ENCODE assay signal across 27 cellular contexts in the genomic region with DNA sequence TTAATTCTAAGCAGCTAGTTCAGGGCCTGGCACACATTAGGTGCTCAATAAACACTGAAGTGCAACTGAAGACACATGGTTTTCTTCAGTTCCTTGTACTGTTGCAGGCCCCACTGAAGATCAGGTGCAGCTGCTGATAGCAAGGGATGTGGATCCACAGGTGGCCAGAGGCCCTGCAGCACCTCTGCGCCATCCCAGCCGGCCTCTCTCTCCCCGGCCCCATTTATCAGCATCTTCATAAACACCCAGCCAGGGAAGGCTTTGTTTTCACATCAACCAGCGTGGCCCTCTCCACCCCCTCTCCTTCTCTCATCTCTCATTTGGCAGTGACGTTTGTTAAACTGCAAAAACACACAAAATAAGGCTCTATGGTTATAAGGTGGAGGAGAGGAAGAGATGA.
"Had no signal": no experiment of that assay in that cellular context is flagged by ENCODE, and none has a peak within 500 bp of the region (broad histone marks: within the 10 kb centered on the region; RNA-seq: fewer than 3 reads in every experiment).

No MANE protein-coding gene starts in this region.

- H3K27me3 ChIP-seq: neutrophil, right atrium auricular region, right lobe of liver, tibial artery, upper lobe of right lung had no signal

- H3K4me3 ChIP-seq: hepatocyte, left ventricle myocardium inferior, lung, right atrium auricular region, right lobe of liver, smooth muscle cell, suprapubic skin, thoracic aorta, tibial artery, upper lobe of right lung had no signal

- H3K9me3 ChIP-seq: left ventricle myocardium inferior, neutrophil, right atrium auricular region, right lobe of liver, suprapubic skin, thoracic aorta, tibial artery, upper lobe of right lung had no signal

- H3K4me1 Mint-ChIP-seq: naive thymus-derived CD8-positive, alpha-beta T cell; stimulated activated effector memory CD8-positive, alpha-beta T cell treated with anti-CD3 and anti-CD28 coated beads, Interleukin-12 subunit alpha, Interleukin-12 subunit beta, amount 100 ng/mL, for 72 hours had no signal

- H3K4me3 Mint-ChIP-seq: naive thymus-derived CD8-positive, alpha-beta T cell; nephron; neural crest cell; stimulated activated effector memory CD8-positive, alpha-beta T cell treated with anti-CD3 and anti-CD28 coated beads, Interleukin-12 subunit alpha, Interleukin-12 subunit beta, amount 100 ng/mL, for 72 hours; stimulated activated naive CD8-positive, alpha-beta T cell treated with anti-CD3 and anti-CD28 coated beads, Interleukin-15, Interleukin-2, amounts not matched to agents 100 ng/mL and 50 ng/mL, for 24 hours had no signal

- H3K36me3 Mint-ChIP-seq: naive thymus-derived CD8-positive, alpha-beta T cell; stimulated activated effector memory CD8-positive, alpha-beta T cell treated with anti-CD3 and anti-CD28 coated beads, Interleukin-12 subunit alpha, Interleukin-12 subunit beta, amount 100 ng/mL, for 72 hours had no signal

- H3K9me3 Mint-ChIP-seq: nephron; neural crest cell; stimulated activated naive CD8-positive, alpha-beta T cell treated with anti-CD3 and anti-CD28 coated beads, Interleukin-15, Interleukin-2, amounts not matched to agents 100 ng/mL and 50 ng/mL, for 24 hours had no signal

- H3K36me3 ChIP-seq: left ventricle myocardium inferior, neutrophil, right atrium auricular region, right lobe of liver, suprapubic skin, thoracic aorta, tibial artery, upper lobe of right lung had no signal

- ATAC-seq: naive thymus-derived CD8-positive, alpha-beta T cell; right lobe of liver; stimulated activated effector memory CD8-positive, alpha-beta T cell treated with anti-CD3 and anti-CD28 coated beads, Interleukin-12 subunit alpha, Interleukin-12 subunit beta, amount 100 ng/mL, for 72 hours; upper lobe of right lung had no signal

- H3K4me2 ChIP-seq: hepatocyte, smooth muscle cell had no signal

- H3K4me1 ChIP-seq: left ventricle myocardium inferior, parathyroid adenoma, right atrium auricular region, right lobe of liver, suprapubic skin, tibial artery, upper lobe of right lung had no signal

- DNase-seq: islet precursor cell; left ventricle myocardium inferior; midbrain; naive thymus-derived CD8-positive, alpha-beta T cell; occipital lobe; right lobe of liver; stimulated activated CD4-positive, alpha-beta T cell treated with anti-CD3 and anti-CD28 coated beads, Interleukin-12 subunit alpha, Interleukin-12 subunit beta, amount 100 ng/mL, for 4 hours; stimulated activated CD4-positive, alpha-beta T cell treated with anti-CD3 and anti-CD28 coated beads, Interleukin-15, amount 100 ng/mL, for 24 hours; stimulated activated CD4-positive, alpha-beta T cell treated with anti-CD3 and anti-CD28 coated beads, Interleukin-2, amount 100 ng/mL, for 24 hours; stimulated activated CD4-positive, alpha-beta T cell treated with anti-CD3 and anti-CD28 coated beads, Interleukin-4, amount 100 ng/mL, for 1 hour; stimulated activated naive CD4-positive, alpha-beta T cell; tibial artery; trophoblast cell; upper lobe of right lung had no signal

- H3K79me2 ChIP-seq: hepatocyte, parathyroid adenoma had no signal

- H3K27ac ChIP-seq: hepatocyte, left ventricle myocardium inferior, neutrophil, parathyroid adenoma, right atrium auricular region, right lobe of liver, suprapubic skin, thoracic aorta, tibial artery, upper lobe of right lung had no signal

- H3K9ac ChIP-seq: parathyroid adenoma had no signal

- H3K27ac Mint-ChIP-seq: progenitor cell of endocrine pancreas; stimulated activated effector memory CD8-positive, alpha-beta T cell treated with anti-CD3 and anti-CD28 coated beads, Interleukin-12 subunit alpha, Interleukin-12 subunit beta, amount 100 ng/mL, for 72 hours; stimulated activated naive CD8-positive, alpha-beta T cell treated with anti-CD3 and anti-CD28 coated beads, Interleukin-15, Interleukin-2, amounts not matched to agents 100 ng/mL and 50 ng/mL, for 24 hours had no signal
